In the genomic region with DNA sequence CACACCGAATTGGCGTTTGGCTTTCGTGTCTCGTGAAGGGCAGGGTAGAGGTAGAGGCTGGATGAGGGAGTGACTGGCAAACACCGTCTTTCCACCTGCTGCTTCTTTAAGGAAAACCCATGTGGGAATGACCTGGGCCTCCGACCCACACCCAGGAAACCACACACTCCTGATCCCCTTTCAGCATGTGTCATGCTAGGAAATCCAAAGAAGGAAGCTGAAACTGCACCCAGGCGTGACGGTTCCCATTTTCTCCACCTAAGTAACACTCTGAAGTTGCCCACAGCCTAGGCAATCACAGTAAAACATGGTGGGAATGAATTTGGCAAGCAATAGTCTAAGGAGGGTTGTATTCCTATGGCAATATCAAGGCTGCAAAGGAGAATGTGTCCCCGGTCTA, we compare ENCODE assay signal across 14 cellular contexts.
A peak's percentile ranks its signal among the peaks of the same experiment; 100 is the strongest.
DNase-seq lines count a peak whose midpoint lies in the region; ATAC-seq, FAIRE-seq and TF ChIP-seq lines count a peak whose summit lies in the region.
"Had no signal": no experiment of that assay in that cellular context is flagged by ENCODE, and none has a peak within 500 bp of the region (broad histone marks: within the 10 kb centered on the region; RNA-seq: fewer than 3 reads in every experiment).

No MANE protein-coding gene starts in this region.

- TF ChIP-seq CTCF in neural crest cell (conservative IDR thresholded peaks at IDR 0.05): no peak

- H3K27me3 ChIP-seq in BLaER1 treated with 17β-estradiol and CSF1 and Interleukin-3, amounts not matched to agents 10 nM and 100 nM: no peaks in the 10 kb centered on the region

- H3K4me2 ChIP-seq in BLaER1 treated with 17β-estradiol and CSF1 and Interleukin-3, amounts not matched to agents 10 nM and 100 nM: peak overlapping the region in 10 of 11 experiments; percentile 2 to 72 (median 42); a peak in 16 of 22 replicates

- no peak overlapping the region for H3K4me3 ChIP-seq in BLaER1 treated with 17β-estradiol and CSF1 and Interleukin-3, amounts not matched to agents 10 nM and 100 nM

- peaks cover 7% of the 10 kb centered on the region for H3K36me3 Mint-ChIP-seq in neural crest cell (ENCODE audit: low read depth)
- H3K36me3 Mint-ChIP-seq: CD4-positive, CD25-positive, alpha-beta regulatory T cell had no signal

- ATAC-seq in HG03095 (IDR thresholded peaks at IDR 0.05; ENCODE audit: unreplicated experiment) (no peak), GM18867 (IDR thresholded peaks at IDR 0.05; ENCODE audit: unreplicated experiment) (no peak)

- peak overlapping the region; percentile 65 for H3K27ac Mint-ChIP-seq in neural crest cell (ENCODE audit: unreplicated experiment)
- H3K27ac Mint-ChIP-seq: CD4-positive, CD25-positive, alpha-beta regulatory T cell; HFFc6 had no signal

- no peaks in the 10 kb centered on the region for H3K4me1 Mint-ChIP-seq in neural crest cell
- H3K4me1 Mint-ChIP-seq: CD4-positive, CD25-positive, alpha-beta regulatory T cell had no signal

- peaks cover 4% of the 10 kb centered on the region for H3K9me3 Mint-ChIP-seq in neural crest cell
- H3K9me3 Mint-ChIP-seq: HFFc6 had no signal

- H3K4me1 ChIP-seq in BLaER1 treated with 17β-estradiol and CSF1 and Interleukin-3, amounts not matched to agents 10 nM and 100 nM: peaks cover 4 to 18% (median 11%) of the 10 kb centered on the region in 10 experiments; a peak in 15 of 20 replicates

- no peak overlapping the region for H3K9ac ChIP-seq in BLaER1 treated with 17β-estradiol and CSF1 and Interleukin-3, amounts not matched to agents 10 nM and 100 nM

- H3K36me3 ChIP-seq in BLaER1 treated with 17β-estradiol and CSF1 and Interleukin-3, amounts not matched to agents 10 nM and 100 nM: no peaks in the 10 kb centered on the region

- H3K27me3 Mint-ChIP-seq in neural crest cell (ENCODE audit: low read depth): no peaks in the 10 kb centered on the region
- H3K27me3 Mint-ChIP-seq: CD4-positive, CD25-positive, alpha-beta regulatory T cell had no signal

- no peaks in the 10 kb centered on the region for H4K20me1 ChIP-seq in BLaER1 treated with 17β-estradiol and CSF1 and Interleukin-3, amounts not matched to agents 10 nM and 100 nM

- DNase-seq in RCC 7860 (ENCODE audit: low spot score) (peak; percentile 7), glomerular visceral epithelial cell (ENCODE audit: extremely low spot score) (peak; percentile 47), neural crest cell (ENCODE audit: low read depth, low spot score) (no peak), LoVo (ENCODE audit: low spot score) (no peak)
- DNase-seq in activated CD4-positive, alpha-beta T cell treated with anti-CD3 and anti-CD28 coated beads, Interleukin-2, amount 50 U/mL, for 4 hours: no peak
- DNase-seq: CD4-positive, CD25-positive, alpha-beta regulatory T cell; DMS53; HCEC 1CT; HFFc6 had no signal

- no peak overlapping the region for H3K4me3 Mint-ChIP-seq in neural crest cell
- H3K4me3 Mint-ChIP-seq: CD4-positive, CD25-positive, alpha-beta regulatory T cell; HFFc6 had no signal

- FAIRE-seq in RCC 7860 (lab: Jason Lieb, UNC): peak; percentile 78
- FAIRE-seq: GM18507 had no signal

- peaks cover 0 to 10% (median 3%) of the 10 kb centered on the region in 11 experiments; a peak in 5 of 22 replicates for H3K9me3 ChIP-seq in BLaER1 treated with 17β-estradiol and CSF1 and Interleukin-3, amounts not matched to agents 10 nM and 100 nM (replicated peaks in 1 of 11)

- no peak overlapping the region for H3K27ac ChIP-seq in BLaER1 treated with 17β-estradiol and CSF1 and Interleukin-3, amounts not matched to agents 10 nM and 100 nM
- H3K27ac ChIP-seq: 22Rv1 had no signal

Comparison
In these comparisons a context has a peak if more than half of its experiments do, and no peak if none do; other contexts are left out.
1. DNase-seq: peak in RCC 7860 (single experiment) and glomerular visceral epithelial cell (single experiment); none in neural crest cell (single experiment), activated CD4-positive, alpha-beta T cell treated with anti-CD3 and anti-CD28 coated beads, Interleukin-2, amount 50 U/mL, for 4 hours (0 of 2) and LoVo (single experiment).